31 cellular contexts compared by ENCODE assay signal in genomic region chr17:81720267-81721071, GRCh38. TPM values are rescaled to one million over a fixed set of nuclear protein-coding genes. Genes with fewer than 3 reads are reported as not detected.
DNase-seq lines count a peak whose midpoint lies in the region; ATAC-seq, FAIRE-seq and TF ChIP-seq lines count a peak whose summit lies in the region.
"Had no signal": no experiment of that assay in that cellular context is flagged by ENCODE, and none has a peak within 500 bp of the region (broad histone marks: within the 10 kb centered on the region; RNA-seq: fewer than 3 reads in every experiment).

No MANE protein-coding gene starts in this region.

- H3K9me3 Mint-ChIP-seq in Calu3 (ENCODE audit: low read depth, unreplicated experiment) (no peaks in the 10 kb centered on the region), type B pancreatic cell (no peaks in the 10 kb centered on the region)
- H3K9me3 Mint-ChIP-seq: activated CD4-positive, alpha-beta T cell treated with anti-CD3 and anti-CD28 coated beads, Interleukin-2, amount 10 ng/mL, durations not matched to agents 24 days and 14 days; activated naive CD4-positive, alpha-beta T cell treated with anti-CD3 and anti-CD28 coated beads, Interleukin-2, amount 50 U/mL, for 72 hours; activated T-helper 2 cell treated with anti-CD3 and anti-CD28 coated beads, Interferon-gamma antibody, Interleukin-2, Interleukin-4, amounts not matched to agents 10 μg/mL and 5 μg/mL and 100 μg/mL, durations not matched to agents 14 hours and 24 hours and 36 hours; CD14-positive monocyte had no signal

- CTCF ChIA-PET in Calu3 (lab: Charles Lee) (no interaction called here), HepG2 (lab: Yijun Ruan, JAX; ENCODE audit: low intra/inter-chr PET ratio, low total read pairs) (no interaction called here)

- BruUV-seq in Calu3 (replicated peaks; lab: Mats Ljungman, UMichigan), result TSS peak; percentile 4
- BruUV-seq in HepG2 (replicated peaks; lab: Mats Ljungman, UMichigan), result TSS peak; percentile 7

- H3K36me3 Mint-ChIP-seq in Calu3 (ENCODE audit: insufficient read depth, unreplicated experiment), result peaks cover 63% of the 10 kb centered on the region
- H3K36me3 Mint-ChIP-seq in type B pancreatic cell, result no peaks in the 10 kb centered on the region
- H3K36me3 Mint-ChIP-seq: activated naive CD4-positive, alpha-beta T cell treated with anti-CD3 and anti-CD28 coated beads, Interleukin-2, amount 50 U/mL, for 72 hours had no signal

- H3K27me3 ChIP-seq in HepG2 (ENCODE audit: control insufficient read depth in 1 of 2, insufficient read depth in 2 of 2, low read length in 2 of 2), result no peaks in the 10 kb centered on the region
- H3K27me3 ChIP-seq: brain microvascular endothelial cell, dorsolateral prefrontal cortex, thyroid gland had no signal

- in situ Hi-C loops in HepG2 (cut with HindIII; ENCODE audit: extremely low pct_ligation_motif_present, low pct_unique_long_range_greater_than_20kb), result no loop called here

- DNase-seq in Calu3 (no peak), HepG2 (ENCODE audit: low spot score) (no peak), type B pancreatic cell (ENCODE audit: extremely low spot score, unreplicated experiment) (peak; percentile 68), left lobe of liver (ENCODE audit: low spot score) (no peak), lower leg skin (ENCODE audit: low spot score in 2 of 2) (no peak), H4 (ENCODE audit: low spot score) (no peak)
- DNase-seq: activated CD4-positive, alpha-beta T cell treated with anti-CD3 and anti-CD28 coated beads, Interleukin-2, amount 10 ng/mL, durations not matched to agents 24 days and 14 days; activated CD8-positive, alpha-beta memory T cell treated with anti-CD3 and anti-CD28 coated beads for 24 hours; activated T-cell treated with anti-CD3 and anti-CD28 coated beads for 4 hours; brain microvascular endothelial cell; IMR-90; mesenchymal stem cell; NCI-H1092; NCI-H1694 treated with DMSO at 0.1 percent for 48 hours; stimulated activated CD4-positive, alpha-beta T cell treated with anti-CD3 and anti-CD28 coated beads, Interleukin-4, amount 100 ng/mL, for 1 hour; T-helper 9 cell; thyroid gland had no signal

- POLR2A ChIA-PET in HepG2 (lab: Yijun Ruan, JAX), result interaction anchor here (0.8 to 5.8 kb wide), 2 partner anchors 7 to 9 kb away, joined by 3 to 72 read pairs; partner anchors contain the start of gene SLC25A10

- no peaks in the 10 kb centered on the region for H3K9me3 ChIP-seq in HepG2 (ENCODE audit: low read length)
- H3K9me3 ChIP-seq: HAP-1, prostate gland, thyroid gland had no signal

- H3K4me1 ChIP-seq in HepG2 (ENCODE audit: insufficient read depth, low read length), result peaks cover 25% of the 10 kb centered on the region
- H3K4me1 ChIP-seq: HAP-1, SJSA1 had no signal

- no peak overlapping the region for H3K9ac ChIP-seq in HepG2 (ENCODE audit: insufficient read depth, low read depth, low read length)

- TF ChIP-seq CTCF in Calu3 (IDR thresholded peaks at IDR 0.05; ENCODE audit: unreplicated experiment) (no peak), VCaP (conservative IDR thresholded peaks at IDR 0.05) (no peak), HepG2 (CRISPR knock-in tag; IDR thresholded peaks at IDR 0.05) (no peak), type B pancreatic cell (conservative IDR thresholded peaks at IDR 0.05) (no peak), lower leg skin (IDR thresholded peaks at IDR 0.05) (no peak)

- H3K4me3 ChIP-seq in HepG2 (replicated peaks in 1 of 3; ENCODE audit: insufficient read depth in 1 of 3, low read depth in 2 of 3, low read length in 3 of 3) (no peak overlapping the region), lower leg skin (ENCODE audit: low read depth, poor library complexity, severe bottlenecking) (no peak overlapping the region)
- H3K4me3 ChIP-seq: dorsolateral prefrontal cortex, HAP-1, prostate gland, SJSA1, thyroid gland had no signal

- H3K4me3 Mint-ChIP-seq in Calu3 (ENCODE audit: low read depth, unreplicated experiment) (no peak overlapping the region), type B pancreatic cell (no peak overlapping the region)
- H3K4me3 Mint-ChIP-seq: activated CD4-positive, alpha-beta T cell treated with anti-CD3 and anti-CD28 coated beads, Interleukin-2, amount 10 ng/mL, durations not matched to agents 24 days and 14 days; CD14-positive monocyte had no signal

- peaks cover 2% of the 10 kb centered on the region for H3K79me2 ChIP-seq in HepG2 (ENCODE audit: insufficient read depth, low read length)

- 93% methylated on average over 29 of the region's 33 CpGs for WGBS in HepG2 (ENCODE audit: low lambda C conversion rate)
- WGBS in lower leg skin, 2 donors, result 83 to 84% methylated on average over 30 to 33 of the region's 33 CpGs

- TF ChIP-seq RAD21 in HepG2 (CRISPR knock-in tag; IDR thresholded peaks at IDR 0.05), result no peak

- no peak; a peak in 1 of 4 replicates for TF ChIP-seq POLR2A in HepG2 (IDR thresholded peaks at IDR 0.05; ENCODE audit: insufficient read depth in 1 of 2, low read depth in 2 of 2, low read length in 2 of 2)
- TF ChIP-seq POLR2A in lower leg skin (IDR thresholded peaks at IDR 0.05), result no peak

- no peak overlapping the region for H2AFZ ChIP-seq in HepG2 (ENCODE audit: low read length)

- H3K27ac ChIP-seq in VCaP (peak overlapping the region; percentile 90), HepG2 (ENCODE audit: extremely low read length, insufficient read depth, low read length) (no peak overlapping the region)
- H3K27ac ChIP-seq: brain microvascular endothelial cell, SJSA1 had no signal

- ATAC-seq in HepG2, result no peak
- ATAC-seq in left lobe of liver, result no peak
- ATAC-seq: activated naive CD4-positive, alpha-beta T cell treated with anti-CD3 and anti-CD28 coated beads, Interleukin-2, amount 50 U/mL, for 72 hours; sciatic nerve had no signal

- no peak for TF ChIP-seq EP300 in HepG2 (IDR thresholded peaks at IDR 0.05; ENCODE audit: low read depth in 2 of 2, low read length in 2 of 2)
- no peak for TF ChIP-seq EP300 in HepG2 (CRISPR knock-in tag; IDR thresholded peaks at IDR 0.05; ENCODE audit: borderline replicate concordance)

- H3K27me3 Mint-ChIP-seq in Calu3 (ENCODE audit: unreplicated experiment), result no peaks in the 10 kb centered on the region
- peaks cover 3% of the 10 kb centered on the region for H3K27me3 Mint-ChIP-seq in type B pancreatic cell

- no peak overlapping the region for H3K4me2 ChIP-seq in HepG2 (ENCODE audit: low read depth, low read length)

- H3K4me1 Mint-ChIP-seq in Calu3 (ENCODE audit: low read depth, unreplicated experiment) (peaks cover 12% of the 10 kb centered on the region), type B pancreatic cell (ENCODE audit: unreplicated experiment) (peaks cover 8% of the 10 kb centered on the region)
- H3K4me1 Mint-ChIP-seq: activated CD4-positive, alpha-beta T cell treated with anti-CD3 and anti-CD28 coated beads, Interleukin-2, amount 10 ng/mL, durations not matched to agents 24 days and 14 days had no signal

- no peak for FAIRE-seq in HepG2 (lab: Jason Lieb, UNC)
- FAIRE-seq: D721Med, endometrium, frontal cortex, GM18507, GM19239 had no signal

- no peaks in the 10 kb centered on the region for H4K20me1 ChIP-seq in HepG2 (ENCODE audit: insufficient read depth, low read length)

- H3K27ac Mint-ChIP-seq in Calu3 (ENCODE audit: unreplicated experiment), result no peak overlapping the region
- H3K27ac Mint-ChIP-seq in type B pancreatic cell, result no peak overlapping the region
- H3K27ac Mint-ChIP-seq: activated CD4-positive, alpha-beta T cell treated with anti-CD3 and anti-CD28 coated beads, Interleukin-2, amount 10 ng/mL, durations not matched to agents 24 days and 14 days; activated naive CD4-positive, alpha-beta T cell treated with anti-CD3 and anti-CD28 coated beads, Interleukin-2, amount 50 U/mL, for 72 hours; activated T-helper 2 cell treated with anti-CD3 and anti-CD28 coated beads, Interferon-gamma antibody, Interleukin-2, Interleukin-4, amounts not matched to agents 10 μg/mL and 5 μg/mL and 100 μg/mL, durations not matched to agents 14 hours and 24 hours and 36 hours; CD14-positive monocyte had no signal

- intact Hi-C loops in Calu3 (cut with micrococcal nuclease; ENCODE audit: unreplicated experiment) (no loop called here), HepG2 (cut with micrococcal nuclease; ENCODE audit: unreplicated experiment) (no loop called here), lower leg skin (cut with DNase I; ENCODE audit: low total_unique reads) (no loop called here)

- peaks cover 16 to 38% of the 10 kb centered on the region in 2 experiments for H3K36me3 ChIP-seq in HepG2 (replicated peaks in 1 of 2; ENCODE audit: control insufficient read depth in 1 of 2, insufficient read depth in 2 of 2, low read length in 2 of 2)
- H3K36me3 ChIP-seq: brain microvascular endothelial cell, prostate gland, thyroid gland had no signal

RNA-seq across cellular contexts. Expression of gene SLC25A10, which starts 8.4 kb away (rescaled TPM):
- 66.5 and 72.3 TPM in 2 replicates for total RNA-seq in Calu3 (2022)
- total RNA-seq in HepG2 (2016; rRNA removed; fragmentation: Illumina TruSeq; extraction: Trizol), result 111 and 140 TPM in 2 replicates
- total RNA-seq in HepG2 (2016; cell fraction: cytosol; rRNA removed; fragmentation: Illumina TruSeq; extraction: Trizol; ENCODE audit: low read depth), result 76.5 and 89.9 TPM in 2 replicates
- total RNA-seq in HepG2 (2016; cell fraction: insoluble cytoplasmic fraction; rRNA removed; fragmentation: Illumina TruSeq; extraction: Trizol), result 100 and 147 TPM in 2 replicates
- total RNA-seq in HepG2 (2016; cell fraction: membrane; rRNA removed; fragmentation: Illumina TruSeq; extraction: Trizol), result 143 and 165 TPM in 2 replicates
- 53.5 and 61.2 TPM in 2 replicates for total RNA-seq in HepG2 (2016; cell fraction: nucleus; rRNA removed; fragmentation: Illumina TruSeq; extraction: Trizol)
- 46.5 and 59.7 TPM in 2 replicates for polyA plus RNA-seq in HepG2 (2011; rRNA removed)
- polyA plus RNA-seq in HepG2 (2011; cell fraction: cytosol; rRNA removed), result 37.0 and 59.3 TPM in 2 replicates
- 97.5 and 120 TPM in 2 replicates for polyA plus RNA-seq in HepG2 (2011; cell fraction: nucleus; rRNA removed)
- polyA plus RNA-seq in HepG2 (2012), result 28.3 and 32.0 TPM in 2 replicates
- 77.4 and 92.5 TPM in 2 replicates for polyA plus RNA-seq in HepG2 (2016; cell fraction: cytosol; fragmentation: Illumina TruSeq; extraction: Trizol; ENCODE audit: low read depth)
- 90.7 and 117 TPM in 2 replicates for polyA plus RNA-seq in HepG2 (2016; cell fraction: insoluble cytoplasmic fraction; fragmentation: Illumina TruSeq; extraction: Trizol; ENCODE audit: low read depth)
- 117 and 123 TPM in 2 replicates for polyA plus RNA-seq in HepG2 (2016; cell fraction: membrane; fragmentation: Illumina TruSeq; extraction: Trizol; ENCODE audit: low read depth)
- 106 and 108 TPM in 2 replicates for polyA plus RNA-seq in HepG2 (2016; cell fraction: nucleus; fragmentation: Illumina TruSeq; extraction: Trizol; ENCODE audit: insufficient read depth, low read depth)
- 55.9 and 103 TPM in 2 replicates for polyA minus RNA-seq in HepG2 (2011; rRNA and poly(A)+ RNA removed; ENCODE audit: low replicate concordance)
- polyA minus RNA-seq in HepG2 (2011; cell fraction: cytosol; rRNA and poly(A)+ RNA removed), result 23.3 and 25.9 TPM in 2 replicates
- 32.0 and 34.5 TPM in 2 replicates for polyA minus RNA-seq in HepG2 (2011; cell fraction: nucleus; rRNA and poly(A)+ RNA removed)
- total RNA-seq in type B pancreatic cell (ENCODE audit: low replicate concordance), result 23.8 and 27.6 TPM in 2 replicates
- 105 TPM for total RNA-seq in left lobe of liver
- 10 to 100 TPM; 23.4 to 30.6 (median 25.9) TPM for total RNA-seq in lower leg skin
- total RNA-seq in H4 (2014; rRNA removed; shearing (Covaris generic)), result 51.6 and 77.0 TPM in 2 replicates

RNA-seq across cellular contexts. Expression of gene MRPL12, which starts 17.3 kb away (rescaled TPM):
- total RNA-seq in Calu3 (2022), result 94.7 and 101 TPM in 2 replicates
- 39.1 and 72.5 TPM in 2 replicates for total RNA-seq in HepG2 (2016; rRNA removed; fragmentation: Illumina TruSeq; extraction: Trizol)
- 76.8 and 84.3 TPM in 2 replicates for total RNA-seq in HepG2 (2016; cell fraction: cytosol; rRNA removed; fragmentation: Illumina TruSeq; extraction: Trizol; ENCODE audit: low read depth)
- total RNA-seq in HepG2 (2016; cell fraction: insoluble cytoplasmic fraction; rRNA removed; fragmentation: Illumina TruSeq; extraction: Trizol), result 47.2 and 70.7 TPM in 2 replicates
- 95.6 and 107 TPM in 2 replicates for total RNA-seq in HepG2 (2016; cell fraction: membrane; rRNA removed; fragmentation: Illumina TruSeq; extraction: Trizol)
- total RNA-seq in HepG2 (2016; cell fraction: nucleus; rRNA removed; fragmentation: Illumina TruSeq; extraction: Trizol), result 26.8 and 29.8 TPM in 2 replicates
- 94.1 and 112 TPM in 2 replicates for polyA plus RNA-seq in HepG2 (2011; rRNA removed)
- 137 and 215 TPM in 2 replicates for polyA plus RNA-seq in HepG2 (2011; cell fraction: cytosol; rRNA removed)
- 94.6 and 96.1 TPM in 2 replicates for polyA plus RNA-seq in HepG2 (2011; cell fraction: nucleus; rRNA removed)
- polyA plus RNA-seq in HepG2 (2012), result 83.0 and 86.6 TPM in 2 replicates
- polyA plus RNA-seq in HepG2 (2016; cell fraction: cytosol; fragmentation: Illumina TruSeq; extraction: Trizol; ENCODE audit: low read depth), result 367 and 487 TPM in 2 replicates
- 281 and 289 TPM in 2 replicates for polyA plus RNA-seq in HepG2 (2016; cell fraction: insoluble cytoplasmic fraction; fragmentation: Illumina TruSeq; extraction: Trizol; ENCODE audit: low read depth)
- 273 and 345 TPM in 2 replicates for polyA plus RNA-seq in HepG2 (2016; cell fraction: membrane; fragmentation: Illumina TruSeq; extraction: Trizol; ENCODE audit: low read depth)
- polyA plus RNA-seq in HepG2 (2016; cell fraction: nucleus; fragmentation: Illumina TruSeq; extraction: Trizol; ENCODE audit: insufficient read depth, low read depth), result 148 and 167 TPM in 2 replicates
- 58.6 and 62.0 TPM in 2 replicates for polyA minus RNA-seq in HepG2 (2011; rRNA and poly(A)+ RNA removed; ENCODE audit: low replicate concordance)
- 34.6 and 36.8 TPM in 2 replicates for polyA minus RNA-seq in HepG2 (2011; cell fraction: cytosol; rRNA and poly(A)+ RNA removed)
- 24.0 and 29.4 TPM in 2 replicates for polyA minus RNA-seq in HepG2 (2011; cell fraction: nucleus; rRNA and poly(A)+ RNA removed)
- total RNA-seq in type B pancreatic cell (ENCODE audit: low replicate concordance), result 87.9 and 107 TPM in 2 replicates
- 75.7 TPM for total RNA-seq in left lobe of liver
- 10 to 100 TPM; 39.5 to 64.0 (median 43.1) TPM for total RNA-seq in lower leg skin
- 16.9 and 21.9 TPM in 2 replicates for total RNA-seq in H4 (2014; rRNA removed; shearing (Covaris generic))

RNA-seq across cellular contexts. Expression of gene HGS, which starts 36.7 kb away (rescaled TPM):
- total RNA-seq in Calu3 (2022) (160 and 167 TPM in 2 replicates), HepG2 (2016; rRNA removed; fragmentation: Illumina TruSeq; extraction: Trizol) (54.1 and 73.3 TPM in 2 replicates), type B pancreatic cell (ENCODE audit: low replicate concordance) (115 and 119 TPM in 2 replicates), left lobe of liver (40.3 TPM), lower leg skin (100 to 1,000 TPM in 1 of 4 donors, 10 to 100 TPM in 3; 87.0 to 160 (median 92.1) TPM)
- 23.7 and 25.3 TPM in 2 replicates for total RNA-seq in HepG2 (2016; cell fraction: cytosol; rRNA removed; fragmentation: Illumina TruSeq; extraction: Trizol; ENCODE audit: low read depth)
- 46.3 and 75.5 TPM in 2 replicates for total RNA-seq in HepG2 (2016; cell fraction: insoluble cytoplasmic fraction; rRNA removed; fragmentation: Illumina TruSeq; extraction: Trizol)
- 26.2 and 27.2 TPM in 2 replicates for total RNA-seq in HepG2 (2016; cell fraction: membrane; rRNA removed; fragmentation: Illumina TruSeq; extraction: Trizol)
- total RNA-seq in HepG2 (2016; cell fraction: nucleus; rRNA removed; fragmentation: Illumina TruSeq; extraction: Trizol), result 61.6 and 70.3 TPM in 2 replicates
- 78.1 and 85.3 TPM in 2 replicates for polyA plus RNA-seq in HepG2 (2011; rRNA removed)
- polyA plus RNA-seq in HepG2 (2011; cell fraction: cytosol; rRNA removed), result 23.0 and 37.1 TPM in 2 replicates
- 599 and 842 TPM in 2 replicates for polyA plus RNA-seq in HepG2 (2011; cell fraction: nucleus; rRNA removed)
- polyA plus RNA-seq in HepG2 (2012), result 50.3 and 58.5 TPM in 2 replicates
- 10.3 and 14.6 TPM in 2 replicates for polyA plus RNA-seq in HepG2 (2016; cell fraction: cytosol; fragmentation: Illumina TruSeq; extraction: Trizol; ENCODE audit: low read depth)
- 49.0 and 65.5 TPM in 2 replicates for polyA plus RNA-seq in HepG2 (2016; cell fraction: insoluble cytoplasmic fraction; fragmentation: Illumina TruSeq; extraction: Trizol; ENCODE audit: low read depth)
- 20.0 and 26.0 TPM in 2 replicates for polyA plus RNA-seq in HepG2 (2016; cell fraction: membrane; fragmentation: Illumina TruSeq; extraction: Trizol; ENCODE audit: low read depth)
- 239 and 240 TPM in 2 replicates for polyA plus RNA-seq in HepG2 (2016; cell fraction: nucleus; fragmentation: Illumina TruSeq; extraction: Trizol; ENCODE audit: insufficient read depth, low read depth)
- polyA minus RNA-seq in HepG2 (2011; rRNA and poly(A)+ RNA removed; ENCODE audit: low replicate concordance), result 124 and 132 TPM in 2 replicates
- 22.8 and 27.9 TPM in 2 replicates for polyA minus RNA-seq in HepG2 (2011; cell fraction: cytosol; rRNA and poly(A)+ RNA removed)
- 76.9 and 79.1 TPM in 2 replicates for polyA minus RNA-seq in HepG2 (2011; cell fraction: nucleus; rRNA and poly(A)+ RNA removed)
- total RNA-seq in H4 (2014; rRNA removed; shearing (Covaris generic)), result 26.6 and 38.3 TPM in 2 replicates

RNA-seq across cellular contexts. Expression of gene ARL16, which starts 36.9 kb away (rescaled TPM):
- total RNA-seq in Calu3 (2022) (35.4 and 40.1 TPM in 2 replicates), HepG2 (2016; rRNA removed; fragmentation: Illumina TruSeq; extraction: Trizol) (18.8 and 20.8 TPM in 2 replicates), type B pancreatic cell (ENCODE audit: low replicate concordance) (41.5 and 47.2 TPM in 2 replicates), left lobe of liver (5.1 TPM), lower leg skin (10 to 100 TPM; 29.2 to 45.1 (median 36.2) TPM)
- total RNA-seq in HepG2 (2016; cell fraction: cytosol; rRNA removed; fragmentation: Illumina TruSeq; extraction: Trizol; ENCODE audit: low read depth), result 17.5 and 20.2 TPM in 2 replicates
- 21.5 and 21.9 TPM in 2 replicates for total RNA-seq in HepG2 (2016; cell fraction: insoluble cytoplasmic fraction; rRNA removed; fragmentation: Illumina TruSeq; extraction: Trizol)
- total RNA-seq in HepG2 (2016; cell fraction: membrane; rRNA removed; fragmentation: Illumina TruSeq; extraction: Trizol), result 24.3 and 26.3 TPM in 2 replicates
- 10.5 and 14.3 TPM in 2 replicates for total RNA-seq in HepG2 (2016; cell fraction: nucleus; rRNA removed; fragmentation: Illumina TruSeq; extraction: Trizol)
- 30.8 and 32.1 TPM in 2 replicates for polyA plus RNA-seq in HepG2 (2011; rRNA removed)
- 30.7 and 36.8 TPM in 2 replicates for polyA plus RNA-seq in HepG2 (2011; cell fraction: cytosol; rRNA removed)
- polyA plus RNA-seq in HepG2 (2011; cell fraction: nucleus; rRNA removed), result 21.1 and 26.0 TPM in 2 replicates
- 16.3 and 19.8 TPM in 2 replicates for polyA plus RNA-seq in HepG2 (2012)
- 22.8 and 26.9 TPM in 2 replicates for polyA plus RNA-seq in HepG2 (2016; cell fraction: cytosol; fragmentation: Illumina TruSeq; extraction: Trizol; ENCODE audit: low read depth)
- 25.4 and 25.5 TPM in 2 replicates for polyA plus RNA-seq in HepG2 (2016; cell fraction: insoluble cytoplasmic fraction; fragmentation: Illumina TruSeq; extraction: Trizol; ENCODE audit: low read depth)
- 24.7 and 30.0 TPM in 2 replicates for polyA plus RNA-seq in HepG2 (2016; cell fraction: membrane; fragmentation: Illumina TruSeq; extraction: Trizol; ENCODE audit: low read depth)
- 41.6 and 53.5 TPM in 2 replicates for polyA plus RNA-seq in HepG2 (2016; cell fraction: nucleus; fragmentation: Illumina TruSeq; extraction: Trizol; ENCODE audit: insufficient read depth, low read depth)
- 17.2 and 24.1 TPM in 2 replicates for polyA minus RNA-seq in HepG2 (2011; rRNA and poly(A)+ RNA removed; ENCODE audit: low replicate concordance)
- 4.7 and 5.4 TPM in 2 replicates for polyA minus RNA-seq in HepG2 (2011; cell fraction: cytosol; rRNA and poly(A)+ RNA removed)
- 10.7 and 14.5 TPM in 2 replicates for polyA minus RNA-seq in HepG2 (2011; cell fraction: nucleus; rRNA and poly(A)+ RNA removed)
- 31.1 and 47.5 TPM in 2 replicates for total RNA-seq in H4 (2014; rRNA removed; shearing (Covaris generic))

RNA-seq across cellular contexts. Expression of gene CCDC137, which starts 53.9 kb away (rescaled TPM):
- total RNA-seq in Calu3 (2022) (37.5 and 37.8 TPM in 2 replicates), HepG2 (2016; rRNA removed; fragmentation: Illumina TruSeq; extraction: Trizol) (34.4 and 39.1 TPM in 2 replicates), type B pancreatic cell (ENCODE audit: low replicate concordance) (27.5 and 32.1 TPM in 2 replicates), left lobe of liver (7.0 TPM), lower leg skin (10 to 100 TPM; 19.7 to 35.2 (median 28.3) TPM)
- total RNA-seq in HepG2 (2016; cell fraction: cytosol; rRNA removed; fragmentation: Illumina TruSeq; extraction: Trizol; ENCODE audit: low read depth), result 10.7 and 10.8 TPM in 2 replicates
- total RNA-seq in HepG2 (2016; cell fraction: insoluble cytoplasmic fraction; rRNA removed; fragmentation: Illumina TruSeq; extraction: Trizol), result 31.3 and 40.3 TPM in 2 replicates
- 16.9 and 19.0 TPM in 2 replicates for total RNA-seq in HepG2 (2016; cell fraction: membrane; rRNA removed; fragmentation: Illumina TruSeq; extraction: Trizol)
- 20.9 and 21.8 TPM in 2 replicates for total RNA-seq in HepG2 (2016; cell fraction: nucleus; rRNA removed; fragmentation: Illumina TruSeq; extraction: Trizol)
- polyA plus RNA-seq in HepG2 (2011; rRNA removed), result 14.6 and 14.7 TPM in 2 replicates
- 10.9 and 12.3 TPM in 2 replicates for polyA plus RNA-seq in HepG2 (2011; cell fraction: cytosol; rRNA removed)
- polyA plus RNA-seq in HepG2 (2011; cell fraction: nucleus; rRNA removed), result 18.8 and 20.1 TPM in 2 replicates
- polyA plus RNA-seq in HepG2 (2012), result 15.7 and 20.6 TPM in 2 replicates
- 6.0 and 6.1 TPM in 2 replicates for polyA plus RNA-seq in HepG2 (2016; cell fraction: cytosol; fragmentation: Illumina TruSeq; extraction: Trizol; ENCODE audit: low read depth)
- 43.6 and 43.8 TPM in 2 replicates for polyA plus RNA-seq in HepG2 (2016; cell fraction: insoluble cytoplasmic fraction; fragmentation: Illumina TruSeq; extraction: Trizol; ENCODE audit: low read depth)
- 11.4 and 11.7 TPM in 2 replicates for polyA plus RNA-seq in HepG2 (2016; cell fraction: membrane; fragmentation: Illumina TruSeq; extraction: Trizol; ENCODE audit: low read depth)
- polyA plus RNA-seq in HepG2 (2016; cell fraction: nucleus; fragmentation: Illumina TruSeq; extraction: Trizol; ENCODE audit: insufficient read depth, low read depth), result 75.0 and 87.7 TPM in 2 replicates
- 4.1 and 5.1 TPM in 2 replicates for polyA minus RNA-seq in HepG2 (2011; rRNA and poly(A)+ RNA removed; ENCODE audit: low replicate concordance)
- polyA minus RNA-seq in HepG2 (2011; cell fraction: cytosol; rRNA and poly(A)+ RNA removed), result 5.1 and 5.5 TPM in 2 replicates
- polyA minus RNA-seq in HepG2 (2011; cell fraction: nucleus; rRNA and poly(A)+ RNA removed), result 7.0 and 8.8 TPM in 2 replicates
- total RNA-seq in H4 (2014; rRNA removed; shearing (Covaris generic)), result 10.7 and 16.7 TPM in 2 replicates
